ENCODE assay signal across 11 cellular contexts in the genomic region with DNA sequence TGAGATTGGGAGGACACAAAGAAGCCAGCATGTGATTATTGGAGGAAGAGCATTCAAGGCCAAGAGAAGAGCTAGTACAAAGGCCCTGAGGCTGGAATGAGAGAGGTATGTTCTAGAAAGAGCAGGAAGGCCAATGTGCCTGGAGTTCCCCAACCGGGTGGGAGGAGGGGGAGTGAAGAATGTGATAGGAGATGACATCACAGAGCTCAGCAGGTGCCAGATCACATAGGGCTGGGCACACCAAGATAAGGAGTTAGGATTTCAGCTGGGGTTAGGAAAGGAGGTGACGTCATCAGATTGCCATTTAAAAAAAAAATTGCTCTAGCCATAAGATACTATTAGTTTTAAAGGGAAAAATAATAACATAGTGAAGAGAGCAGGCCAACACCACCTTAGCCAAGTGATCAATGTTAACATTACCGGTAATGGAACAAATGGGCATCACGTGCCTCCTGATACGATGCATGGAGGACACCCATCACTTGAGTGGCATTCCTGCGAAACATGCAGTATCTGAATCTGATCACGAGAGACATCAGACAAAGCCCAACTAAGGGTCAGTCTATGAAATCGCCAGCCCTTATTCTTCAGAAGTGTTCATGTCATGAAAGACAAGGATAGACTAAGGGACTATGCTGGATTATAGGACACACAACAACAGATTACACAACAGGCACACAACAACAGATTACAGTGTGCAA.
DNase-seq lines count a peak whose midpoint lies in the region; ATAC-seq and TF ChIP-seq lines count a peak whose summit lies in the region.
"Had no signal": no experiment of that assay in that cellular context is flagged by ENCODE, and none has a peak within 500 bp of the region (broad histone marks: within the 10 kb centered on the region; RNA-seq: fewer than 3 reads in every experiment).

No MANE protein-coding gene starts in this region.

- TF ChIP-seq CTCF in right atrium auricular region (IDR thresholded peaks at IDR 0.05) (no peak), ascending aorta (IDR thresholded peaks at IDR 0.05) (no peak), Peyer's patch (IDR thresholded peaks at IDR 0.05) (no peak)

- H3K9me3 ChIP-seq in right cardiac atrium (ENCODE audit: control insufficient read depth, low read length) (no peaks in the 10 kb centered on the region), right atrium auricular region (no peaks in the 10 kb centered on the region), ascending aorta (no peaks in the 10 kb centered on the region), Peyer's patch (no peaks in the 10 kb centered on the region)

- H3K36me3 ChIP-seq in right atrium auricular region (no peaks in the 10 kb centered on the region), ascending aorta (no peaks in the 10 kb centered on the region), Peyer's patch (no peaks in the 10 kb centered on the region)

- H3K4me3 ChIP-seq in right cardiac atrium (ENCODE audit: low read length) (no peak overlapping the region), right atrium auricular region (no peak overlapping the region), ascending aorta (no peak overlapping the region), Peyer's patch (no peak overlapping the region)

- DNase-seq in right cardiac atrium (no peak), right atrium auricular region (ENCODE audit: low spot score) (no peak), ascending aorta (ENCODE audit: low spot score in 2 of 2) (peak in 1 of 2 donors; percentile 69), kidney tubule cell (ENCODE audit: low spot score) (peak; percentile 83), Peyer's patch (no peak), foreskin melanocyte (no peak), epidermal melanocyte (ENCODE audit: insufficient read length, low spot score) (no peak), NCI-H446 (lab: John Stamatoyannopoulos, UW) (no peak)
- DNase-seq: activated CD4-positive, CD25-positive, alpha-beta regulatory T cell; NCI-H1417 treated with DMSO at 0.1 percent for 48 hours; stimulated activated CD4-positive, alpha-beta T cell treated with anti-CD3 and anti-CD28 coated beads, Interleukin-4, amount 100 ng/mL, for 1 hour had no signal

- ATAC-seq in right cardiac atrium, result peak; percentile 46 to 50

- H3K27me3 ChIP-seq in right cardiac atrium (ENCODE audit: control insufficient read depth, insufficient read depth), result no peaks in the 10 kb centered on the region
- H3K27me3 ChIP-seq in right atrium auricular region, result no peaks in the 10 kb centered on the region
- no peaks in the 10 kb centered on the region for H3K27me3 ChIP-seq in ascending aorta
- H3K27me3 ChIP-seq in Peyer's patch, result no peaks in the 10 kb centered on the region

- no peak for TF ChIP-seq POLR2A in Peyer's patch (IDR thresholded peaks at IDR 0.05)

- 83% methylated on average over 8 of the region's 8 CpGs for WGBS in right cardiac atrium

- no peak overlapping the region for H3K27ac ChIP-seq in right cardiac atrium (ENCODE audit: low read length)
- H3K27ac ChIP-seq in right atrium auricular region, result peak overlapping the region in 1 of 2 donors; percentile 29
- peak overlapping the region; percentile 87 to 91 for H3K27ac ChIP-seq in ascending aorta
- H3K27ac ChIP-seq in Peyer's patch, result no peak overlapping the region

- H3K4me1 ChIP-seq in right cardiac atrium (ENCODE audit: control insufficient read depth, insufficient read depth, low read length), result peaks cover 10% of the 10 kb centered on the region
- peaks cover 0 to 15% of the 10 kb centered on the region in 2 donors for H3K4me1 ChIP-seq in right atrium auricular region
- H3K4me1 ChIP-seq in ascending aorta, result peaks cover 4 to 20% of the 10 kb centered on the region in 2 donors
- no peaks in the 10 kb centered on the region for H3K4me1 ChIP-seq in Peyer's patch

- intact Hi-C loops in right cardiac atrium (cut with DNase I), result no loop called here
- intact Hi-C loops in ascending aorta (cut with DNase I), result no loop called here

Comparison
In these comparisons a context has a peak if more than half of its experiments do, and no peak if none do; other contexts are left out.
1. H3K27ac ChIP-seq: peak in ascending aorta (2 of 2); none in right cardiac atrium (single experiment) and Peyer's patch (0 of 4).